ENCODE assay signal across 11 cellular contexts in genomic region chr12:28583771-28584261, GRCh38.
DNase-seq lines count a peak whose midpoint lies in the region; ATAC-seq, FAIRE-seq and TF ChIP-seq lines count a peak whose summit lies in the region.
"Had no signal": no experiment of that assay in that cellular context is flagged by ENCODE, and none has a peak within 500 bp of the region (broad histone marks: within the 10 kb centered on the region; RNA-seq: fewer than 3 reads in every experiment).

No MANE protein-coding gene starts in this region.

- WGBS in K562 (ENCODE audit: insufficient coverage, low coverage, missing lambda C conversion rate), result 6% methylated on average over 4 of the region's 4 CpGs

- H3K27me3 ChIP-seq in K562 (ENCODE audit: control insufficient read depth in 2 of 2, insufficient read depth in 2 of 2, low read length in 2 of 2), result no peaks in the 10 kb centered on the region

- peak in 1 of 2 experiments; percentile 15; a peak in 1 of 4 replicates for TF ChIP-seq RAD21 in K562 (CRISPR knock-in tag; conservative IDR thresholded peaks at IDR 0.05 in 1 of 2, IDR thresholded peaks at IDR 0.05 in 1 of 2)

- no peaks in the 10 kb centered on the region for H3K36me3 ChIP-seq in K562 (ENCODE audit: control insufficient read depth, insufficient read depth, low read length)

- no peak for ATAC-seq in activated CD8-positive, alpha-beta T cell treated with anti-CD3 and anti-CD28 coated beads for 36 hours
- no peak for ATAC-seq in activated CD8-positive, alpha-beta T cell treated with anti-CD3 and anti-CD28 coated beads, Interleukin-2, amount 10 ng/mL, durations not matched to agents 7 days and 5 days
- ATAC-seq in K562, result 0 out of 3 replicates have a peak, but pooled peaks have one; percentile 43
- no peak for ATAC-seq in stimulated activated effector memory CD8-positive, alpha-beta T cell treated with anti-CD3 and anti-CD28 coated beads, Interleukin-12 subunit alpha, Interleukin-12 subunit beta, amount 100 ng/mL, for 72 hours
- ATAC-seq: activated CD4-positive, CD25-positive, alpha-beta regulatory T cell treated with anti-CD3 and anti-CD28 coated beads, Interleukin-2, amount 50 U/mL, for 24 hours had no signal

- POLR2A ChIA-PET in activated CD8-positive, alpha-beta T cell treated with anti-CD3 and anti-CD28 coated beads for 36 hours (lab: Charles Lee), result no interaction called here
- POLR2A ChIA-PET in activated CD8-positive, alpha-beta T cell treated with anti-CD3 and anti-CD28 coated beads, Interleukin-2, amount 10 ng/mL, durations not matched to agents 7 days and 5 days (lab: Charles Lee), result no interaction called here
- POLR2A ChIA-PET in K562 (lab: Yijun Ruan, JAX), result interaction anchor here (1.2 kb wide), 1 partner anchor 14 kb away, joined by 3 read pairs; no protein-coding TSS in a partner anchor

- no peak for TF ChIP-seq EP300 in K562 (IDR thresholded peaks at IDR 0.05; ENCODE audit: low read length)

- H4K20me1 ChIP-seq in K562 (replicated peaks; ENCODE audit: control insufficient read depth, insufficient read depth, low read length), result no peaks in the 10 kb centered on the region

- H3K4me3 Mint-ChIP-seq in activated CD8-positive, alpha-beta T cell treated with anti-CD3 and anti-CD28 coated beads for 36 hours, result no peak overlapping the region
- H3K4me3 Mint-ChIP-seq in activated CD8-positive, alpha-beta T cell treated with anti-CD3 and anti-CD28 coated beads, Interleukin-2, amount 10 ng/mL, durations not matched to agents 7 days and 5 days, result no peak overlapping the region
- no peak overlapping the region for H3K4me3 Mint-ChIP-seq in stimulated activated effector memory CD8-positive, alpha-beta T cell treated with anti-CD3 and anti-CD28 coated beads, Interleukin-12 subunit alpha, Interleukin-12 subunit beta, amount 100 ng/mL, for 72 hours
- H3K4me3 Mint-ChIP-seq: B cell had no signal

- H3K4me1 ChIP-seq in K562 (replicated peaks in 1 of 2; ENCODE audit: control insufficient read depth in 2 of 2, insufficient read depth in 2 of 2, low read length in 2 of 2), result no peaks in the 10 kb centered on the region

- peak; percentile 77 for FAIRE-seq in K562 (lab: Jason Lieb, UNC)

- no peak for TF ChIP-seq POLR2A in K562 (conservative IDR thresholded peaks at IDR 0.05)

- H3K4me2 ChIP-seq in K562 (ENCODE audit: insufficient read depth, low read length), result no peak overlapping the region

- DNase-seq in activated CD8-positive, alpha-beta T cell treated with anti-CD3 and anti-CD28 coated beads for 36 hours, result no peak
- no peak for DNase-seq in activated CD8-positive, alpha-beta T cell treated with anti-CD3 and anti-CD28 coated beads, Interleukin-2, amount 10 ng/mL, durations not matched to agents 7 days and 5 days
- DNase-seq in NOMO-1 treated with DMSO at 0.1 percent for 48 hours (lab: John Stamatoyannopoulos, UW; ENCODE audit: unreplicated experiment), result peak; percentile 72
- peak in 2 of 4 experiments; percentile 6 to 9 for DNase-seq in K562 (ENCODE audit: extremely low read depth in 1 of 4, low spot score in 3 of 4)
- DNase-seq in stimulated activated effector memory CD8-positive, alpha-beta T cell treated with anti-CD3 and anti-CD28 coated beads, Interleukin-12 subunit alpha, Interleukin-12 subunit beta, amount 100 ng/mL, for 72 hours (ENCODE audit: low spot score in 2 of 2), result no peak
- no peak for DNase-seq in inferior parietal cortex (ENCODE audit: extremely low spot score)
- DNase-seq in hippocampal formation (lab: John Stamatoyannopoulos, UW), result no peak
- DNase-seq in pons (ENCODE audit: low spot score), result no peak
- DNase-seq: posterior cingulate gyrus had no signal

- no peaks in the 10 kb centered on the region for H3K79me2 ChIP-seq in K562 (ENCODE audit: control insufficient read depth, insufficient read depth, low read length)

- H3K9me3 ChIP-seq in K562 (replicated peaks; ENCODE audit: control insufficient read depth, insufficient read depth, low read depth, low read length), result no peaks in the 10 kb centered on the region

- in situ Hi-C loops in K562 (cut with MboI), result no loop called here

- no peak overlapping the region for H3K27ac ChIP-seq in K562 (ENCODE audit: extremely low read depth, low read depth, low read length)

- TF ChIP-seq CTCF in activated CD8-positive, alpha-beta T cell treated with anti-CD3 and anti-CD28 coated beads for 36 hours (IDR thresholded peaks at IDR 0.05), result peak; percentile 15
- peak; percentile 14 to 56 (median 45); a peak in 4 of 6 replicates for TF ChIP-seq CTCF in K562 (IDR thresholded peaks at IDR 0.05 in 2 of 3, conservative IDR thresholded peaks at IDR 0.05 in 1 of 3; ENCODE audit: insufficient read depth in 2 of 3, low read depth in 1 of 3, low read length in 3 of 3)

- intact Hi-C loops in activated CD8-positive, alpha-beta T cell treated with anti-CD3 and anti-CD28 coated beads for 36 hours (cut with micrococcal nuclease), result no loop called here
- intact Hi-C loops in K562 (cut with micrococcal nuclease), result no loop called here

- H3K4me3 ChIP-seq in K562, result no peak overlapping the region

- H3K9me1 ChIP-seq in K562 (ENCODE audit: control insufficient read depth, insufficient read depth, low read length), result no peaks in the 10 kb centered on the region

- no peak overlapping the region for H3K9ac ChIP-seq in K562 (ENCODE audit: insufficient read depth in 1 of 2, low read depth in 2 of 2, low read length in 2 of 2)

- CTCF ChIA-PET in activated CD8-positive, alpha-beta T cell treated with anti-CD3 and anti-CD28 coated beads for 36 hours (lab: Charles Lee), result no interaction called here
- CTCF ChIA-PET in activated CD8-positive, alpha-beta T cell treated with anti-CD3 and anti-CD28 coated beads, Interleukin-2, amount 10 ng/mL, durations not matched to agents 7 days and 5 days (lab: Charles Lee), result no interaction called here
- CTCF ChIA-PET in K562 (lab: Yijun Ruan, JAX; ENCODE audit: low intra/inter-chr PET ratio), result no interaction called here

- H3K27ac Mint-ChIP-seq in activated CD8-positive, alpha-beta T cell treated with anti-CD3 and anti-CD28 coated beads for 36 hours, result no peak overlapping the region
- no peak overlapping the region for H3K27ac Mint-ChIP-seq in activated CD8-positive, alpha-beta T cell treated with anti-CD3 and anti-CD28 coated beads, Interleukin-2, amount 10 ng/mL, durations not matched to agents 7 days and 5 days
- peak overlapping the region; percentile 43 for H3K27ac Mint-ChIP-seq in stimulated activated effector memory CD8-positive, alpha-beta T cell treated with anti-CD3 and anti-CD28 coated beads, Interleukin-12 subunit alpha, Interleukin-12 subunit beta, amount 100 ng/mL, for 72 hours
- H3K27ac Mint-ChIP-seq: B cell had no signal

- peaks cover 4% of the 10 kb centered on the region for H3K9me3 Mint-ChIP-seq in activated CD8-positive, alpha-beta T cell treated with anti-CD3 and anti-CD28 coated beads for 36 hours
- H3K9me3 Mint-ChIP-seq in activated CD8-positive, alpha-beta T cell treated with anti-CD3 and anti-CD28 coated beads, Interleukin-2, amount 10 ng/mL, durations not matched to agents 7 days and 5 days (ENCODE audit: insufficient read depth), result no peaks in the 10 kb centered on the region
- peaks cover 4% of the 10 kb centered on the region for H3K9me3 Mint-ChIP-seq in stimulated activated effector memory CD8-positive, alpha-beta T cell treated with anti-CD3 and anti-CD28 coated beads, Interleukin-12 subunit alpha, Interleukin-12 subunit beta, amount 100 ng/mL, for 72 hours

- no TSS peak for BruUV-seq in K562 (replicated peaks; lab: Mats Ljungman, UMichigan)

- H3K27me3 Mint-ChIP-seq in activated CD8-positive, alpha-beta T cell treated with anti-CD3 and anti-CD28 coated beads for 36 hours, result no peaks in the 10 kb centered on the region
- H3K27me3 Mint-ChIP-seq in activated CD8-positive, alpha-beta T cell treated with anti-CD3 and anti-CD28 coated beads, Interleukin-2, amount 10 ng/mL, durations not matched to agents 7 days and 5 days (ENCODE audit: low read depth), result no peaks in the 10 kb centered on the region
- H3K27me3 Mint-ChIP-seq: B cell had no signal

- H2AFZ ChIP-seq in K562 (ENCODE audit: low read depth, low read length), result no peak overlapping the region

- no peaks in the 10 kb centered on the region for H3K36me3 Mint-ChIP-seq in activated CD8-positive, alpha-beta T cell treated with anti-CD3 and anti-CD28 coated beads for 36 hours (ENCODE audit: low read depth)
- no peaks in the 10 kb centered on the region for H3K36me3 Mint-ChIP-seq in activated CD8-positive, alpha-beta T cell treated with anti-CD3 and anti-CD28 coated beads, Interleukin-2, amount 10 ng/mL, durations not matched to agents 7 days and 5 days (ENCODE audit: low read depth)
- H3K36me3 Mint-ChIP-seq in stimulated activated effector memory CD8-positive, alpha-beta T cell treated with anti-CD3 and anti-CD28 coated beads, Interleukin-12 subunit alpha, Interleukin-12 subunit beta, amount 100 ng/mL, for 72 hours, result no peaks in the 10 kb centered on the region

- H3K4me1 Mint-ChIP-seq in activated CD8-positive, alpha-beta T cell treated with anti-CD3 and anti-CD28 coated beads for 36 hours (ENCODE audit: low read depth), result peaks cover 2% of the 10 kb centered on the region
- no peaks in the 10 kb centered on the region for H3K4me1 Mint-ChIP-seq in activated CD8-positive, alpha-beta T cell treated with anti-CD3 and anti-CD28 coated beads, Interleukin-2, amount 10 ng/mL, durations not matched to agents 7 days and 5 days (ENCODE audit: low read depth)
- no peaks in the 10 kb centered on the region for H3K4me1 Mint-ChIP-seq in stimulated activated effector memory CD8-positive, alpha-beta T cell treated with anti-CD3 and anti-CD28 coated beads, Interleukin-12 subunit alpha, Interleukin-12 subunit beta, amount 100 ng/mL, for 72 hours
- H3K4me1 Mint-ChIP-seq: B cell had no signal

TF ChIP-seq in K562, 482 proteins besides CTCF, POLR2A, EP300 and RAD21 (continues in another document):
- TF ChIP-seq ZNF384 (IDR thresholded peaks at IDR 0.05; ENCODE audit: low read depth, low read length), result 0 out of 2 replicates have a peak, but pooled peaks have one; percentile 45
- TF ChIP-seq CEBPB (tag; IDR thresholded peaks at IDR 0.05), result peak; percentile 72
- no peak for TF ChIP-seq RHOXF2B (CRISPR knock-in tag; conservative IDR thresholded peaks at IDR 0.05)
- no peak for TF ChIP-seq BACH1 (tag; IDR thresholded peaks at IDR 0.05)
- TF ChIP-seq HIVEP1 (CRISPR knock-in tag; IDR thresholded peaks at IDR 0.05), result no peak
- no peak for TF ChIP-seq CEBPG (CRISPR knock-in tag; IDR thresholded peaks at IDR 0.05)
- TF ChIP-seq CEBPG (tag; conservative IDR thresholded peaks at IDR 0.05 in 1 of 2, IDR thresholded peaks at IDR 0.05 in 1 of 2), result peak in 1 of 2 experiments; percentile 34; a peak in 1 of 4 replicates
- TF ChIP-seq ESRRA (IDR thresholded peaks at IDR 0.05; ENCODE audit: borderline replicate concordance, low read depth), result peak; percentile 22; the same call in 1 of the 2 replicates
- TF ChIP-seq SMARCA5 (IDR thresholded peaks at IDR 0.05), result no peak
- peak; percentile 51; the same call in 1 of the 2 replicates for TF ChIP-seq TEAD4 (IDR thresholded peaks at IDR 0.05; ENCODE audit: low read length)
- TF ChIP-seq TEAD4 (CRISPR knock-in tag; IDR thresholded peaks at IDR 0.05; ENCODE audit: borderline replicate concordance), result no peak
- TF ChIP-seq TBP (optimal IDR thresholded peaks at IDR 0.05; ENCODE audit: low read depth, low read length), result no peak
- TF ChIP-seq POLR2H (tag; IDR thresholded peaks at IDR 0.05; ENCODE audit: low read depth), result no peak
